10 cellular contexts compared by ENCODE assay signal in genomic region chr16:66905633-66906539, GRCh38. TPM values are rescaled to one million over a fixed set of nuclear protein-coding genes. Genes with fewer than 3 reads are reported as not detected.
DNase-seq lines count a peak whose midpoint lies in the region; ATAC-seq and TF ChIP-seq lines count a peak whose summit lies in the region.
"Had no signal": no experiment of that assay in that cellular context is flagged by ENCODE, and none has a peak within 500 bp of the region (broad histone marks: within the 10 kb centered on the region; RNA-seq: fewer than 3 reads in every experiment).

No MANE protein-coding gene starts in this region.

- no peaks in the 10 kb centered on the region for H3K36me3 ChIP-seq in BLaER1 treated with 17β-estradiol and CSF1 and Interleukin-3, amounts not matched to agents 10 nM and 100 nM
- H3K36me3 ChIP-seq in lower lobe of right lung, result no peaks in the 10 kb centered on the region

- H3K4me3 Mint-ChIP-seq in activated naive CD4-positive, alpha-beta T cell treated with anti-CD3 and anti-CD28 coated beads, Interleukin-2, amount 10 ng/mL, durations not matched to agents 7 days and 5 days, result no peak overlapping the region

- intact Hi-C loops in lower lobe of right lung (cut with DNase I), result no loop called here

- peaks cover 13% of the 10 kb centered on the region for H3K4me1 Mint-ChIP-seq in activated naive CD4-positive, alpha-beta T cell treated with anti-CD3 and anti-CD28 coated beads, Interleukin-2, amount 10 ng/mL, durations not matched to agents 7 days and 5 days

- ATAC-seq in lower lobe of right lung (no peak), HG03520 (IDR thresholded peaks at IDR 0.05; ENCODE audit: unreplicated experiment) (no peak)

- H4K20me1 ChIP-seq in BLaER1 treated with 17β-estradiol and CSF1 and Interleukin-3, amounts not matched to agents 10 nM and 100 nM, result peaks cover 0 to 3% (median 0%) of the 10 kb centered on the region in 11 experiments; a peak in 3 of 22 replicates

- peaks cover 23% of the 10 kb centered on the region for H3K27me3 Mint-ChIP-seq in activated naive CD4-positive, alpha-beta T cell treated with anti-CD3 and anti-CD28 coated beads, Interleukin-2, amount 10 ng/mL, durations not matched to agents 7 days and 5 days

- no peak overlapping the region for H3K27ac ChIP-seq in BLaER1 treated with 17β-estradiol and CSF1 and Interleukin-3, amounts not matched to agents 10 nM and 100 nM
- H3K27ac ChIP-seq in lower lobe of right lung, result peak overlapping the region; percentile 41

- no peak overlapping the region for H3K27ac Mint-ChIP-seq in activated naive CD4-positive, alpha-beta T cell treated with anti-CD3 and anti-CD28 coated beads, Interleukin-2, amount 10 ng/mL, durations not matched to agents 7 days and 5 days

- H3K4me1 ChIP-seq in BLaER1 treated with 17β-estradiol and CSF1 and Interleukin-3, amounts not matched to agents 10 nM and 100 nM, result peaks cover 18 to 74% (median 50%) of the 10 kb centered on the region in 10 experiments
- peaks cover 30% of the 10 kb centered on the region for H3K4me1 ChIP-seq in lower lobe of right lung

- no peaks in the 10 kb centered on the region for H3K9me3 ChIP-seq in BLaER1 treated with 17β-estradiol and CSF1 and Interleukin-3, amounts not matched to agents 10 nM and 100 nM (replicated peaks in 1 of 11)
- H3K9me3 ChIP-seq in lower lobe of right lung, result no peaks in the 10 kb centered on the region

- peak overlapping the region in 6 of 11 experiments; percentile 4 to 81 (median 36); a peak in 10 of 22 replicates for H3K4me2 ChIP-seq in BLaER1 treated with 17β-estradiol and CSF1 and Interleukin-3, amounts not matched to agents 10 nM and 100 nM

- 0 out of 22 replicates have a peak overlapping the region, but pooled peaks of 1 of the 11 experiments have one; percentile 7 for H3K9ac ChIP-seq in BLaER1 treated with 17β-estradiol and CSF1 and Interleukin-3, amounts not matched to agents 10 nM and 100 nM

- no peaks in the 10 kb centered on the region for H3K9me3 Mint-ChIP-seq in activated naive CD4-positive, alpha-beta T cell treated with anti-CD3 and anti-CD28 coated beads, Interleukin-2, amount 10 ng/mL, durations not matched to agents 7 days and 5 days

- no peaks in the 10 kb centered on the region for H3K27me3 ChIP-seq in BLaER1 treated with 17β-estradiol and CSF1 and Interleukin-3, amounts not matched to agents 10 nM and 100 nM
- H3K27me3 ChIP-seq in lower lobe of right lung (ENCODE audit: low read depth), result no peaks in the 10 kb centered on the region

- no peak overlapping the region for H3K4me3 ChIP-seq in BLaER1 treated with 17β-estradiol and CSF1 and Interleukin-3, amounts not matched to agents 10 nM and 100 nM
- no peak overlapping the region for H3K4me3 ChIP-seq in Jurkat, Clone E6-1 (ENCODE audit: low read length)
- H3K4me3 ChIP-seq in lower lobe of right lung, result no peak overlapping the region
- no peak overlapping the region for H3K4me3 ChIP-seq in foreskin fibroblast (ENCODE audit: low read depth in 1 of 2, low read length in 2 of 2)

- TF ChIP-seq CTCF in lower lobe of right lung (IDR thresholded peaks at IDR 0.05), result no peak
- no peak for TF ChIP-seq CTCF in foreskin fibroblast (IDR thresholded peaks at IDR 0.05; ENCODE audit: low read depth, low read length)

- no peaks in the 10 kb centered on the region for H3K36me3 Mint-ChIP-seq in activated naive CD4-positive, alpha-beta T cell treated with anti-CD3 and anti-CD28 coated beads, Interleukin-2, amount 10 ng/mL, durations not matched to agents 7 days and 5 days

- peak; percentile 87 for DNase-seq in Jurkat, Clone E6-1 (ENCODE audit: low read depth, low spot score)
- peak; percentile 84 for DNase-seq in activated naive CD4-positive, alpha-beta T cell treated with anti-CD3 and anti-CD28 coated beads, Interleukin-2, amount 10 ng/mL, durations not matched to agents 7 days and 5 days
- DNase-seq in lower lobe of right lung, result no peak
- no peak for DNase-seq in foreskin fibroblast
- DNase-seq in putamen (ENCODE audit: low spot score), result no peak
- DNase-seq in NK-92 (lab: John Stamatoyannopoulos, UW; ENCODE audit: unreplicated experiment), result no peak

- CTCF ChIA-PET in activated naive CD4-positive, alpha-beta T cell treated with anti-CD3 and anti-CD28 coated beads, Interleukin-2, amount 10 ng/mL, durations not matched to agents 7 days and 5 days (lab: Charles Lee), result interaction anchor here (0.6 to 2.5 kb wide), 6 partner anchors 11 to 374 kb away, joined by 3 to 15 read pairs (median 5); no protein-coding TSS in a partner anchor

RNA-seq across cellular contexts. Expression of gene CDH16, which starts 12.8 kb away (rescaled TPM):
- not detected for polyA plus RNA-seq in Jurkat, Clone E6-1 (2012; ENCODE audit: insufficient read depth, insufficient read length)
- not detected for total RNA-seq in lower lobe of right lung
- total RNA-seq: HT1080, mononuclear cell had no signal

RNA-seq across cellular contexts. Expression of gene RRAD, which starts 19.4 kb away (rescaled TPM):
- not detected for polyA plus RNA-seq in Jurkat, Clone E6-1 (2012; ENCODE audit: insufficient read depth, insufficient read length)
- 11.8 TPM for total RNA-seq in lower lobe of right lung
- total RNA-seq: HT1080 had no signal

RNA-seq across cellular contexts. Expression of gene PDP2, which starts 25.6 kb away (rescaled TPM):
- 20.2 TPM for polyA plus RNA-seq in Jurkat, Clone E6-1 (2012; ENCODE audit: insufficient read depth, insufficient read length)
- total RNA-seq in lower lobe of right lung, result 16.9 TPM

RNA-seq across cellular contexts. Expression of gene CIAO2B, which starts 28.3 kb away (rescaled TPM):
- polyA plus RNA-seq in Jurkat, Clone E6-1 (2012; ENCODE audit: insufficient read depth, insufficient read length), result 360 TPM
- 76.8 TPM for total RNA-seq in lower lobe of right lung

RNA-seq across cellular contexts. Expression of gene CES2, which starts 29.4 kb away (rescaled TPM):
- 20.0 TPM for polyA plus RNA-seq in Jurkat, Clone E6-1 (2012; ENCODE audit: insufficient read depth, insufficient read length)
- total RNA-seq in lower lobe of right lung, result 35.1 TPM

Comparison
In these comparisons a context has a peak if more than half of its experiments do, and no peak if none do; other contexts are left out.
1. DNase-seq: peak in Jurkat, Clone E6-1 (single experiment) and activated naive CD4-positive, alpha-beta T cell treated with anti-CD3 and anti-CD28 coated beads, Interleukin-2, amount 10 ng/mL, durations not matched to agents 7 days and 5 days (single experiment); none in lower lobe of right lung (single experiment), foreskin fibroblast (0 of 2), putamen (single experiment) and NK-92 (single experiment).